ENCODE assay signal across 10 cellular contexts in genomic region chr10:124145109-124145860, GRCh38. TPM values are rescaled to one million over a fixed set of nuclear protein-coding genes. Genes with fewer than 3 reads are reported as not detected.
A peak's percentile ranks its signal among the peaks of the same experiment; 100 is the strongest.
DNase-seq lines count a peak whose midpoint lies in the region; ATAC-seq, FAIRE-seq and TF ChIP-seq lines count a peak whose summit lies in the region.
"Had no signal": no experiment of that assay in that cellular context is flagged by ENCODE, and none has a peak within 500 bp of the region (broad histone marks: within the 10 kb centered on the region; RNA-seq: fewer than 3 reads in every experiment).

No MANE protein-coding gene starts in this region.

- POLR2A ChIA-PET in HepG2 (lab: Yijun Ruan, JAX): no interaction called here

- H3F3A ChIP-seq in GM23248 (ENCODE audit: insufficient read depth): no peaks in the 10 kb centered on the region

- no peaks in the 10 kb centered on the region for H3K9me2 ChIP-seq in GM23248 (ENCODE audit: insufficient read depth)

- TF ChIP-seq CTCF in NB4 (IDR thresholded peaks at IDR 0.05; ENCODE audit: low read depth, low read length) (no peak), breast epithelium (IDR thresholded peaks at IDR 0.05) (no peak), HepG2 (CRISPR knock-in tag; IDR thresholded peaks at IDR 0.05) (no peak), suprapubic skin (IDR thresholded peaks at IDR 0.05) (no peak)

- FAIRE-seq in HepG2 (lab: Jason Lieb, UNC): no peak

- intact Hi-C loops in breast epithelium (cut with DNase I; ENCODE audit: low total_unique reads): no loop called here
- intact Hi-C loops in HepG2 (cut with micrococcal nuclease; ENCODE audit: unreplicated experiment): no loop called here

- CTCF ChIA-PET in HepG2 (lab: Yijun Ruan, JAX; ENCODE audit: low intra/inter-chr PET ratio, low total read pairs): no interaction called here

- no peak overlapping the region for H3K4me3 ChIP-seq in NB4 (ENCODE audit: low read depth, low read length)
- no peak overlapping the region for H3K4me3 ChIP-seq in breast epithelium
- no peak overlapping the region for H3K4me3 ChIP-seq in HepG2 (replicated peaks in 1 of 3; ENCODE audit: insufficient read depth in 1 of 3, low read depth in 2 of 3, low read length in 3 of 3)
- no peak overlapping the region for H3K4me3 ChIP-seq in suprapubic skin
- no peak overlapping the region for H3K4me3 ChIP-seq in GM23248
- H3K4me3 ChIP-seq: skin epidermis had no signal

- ATAC-seq in HepG2 (no peak), HG03378 (IDR thresholded peaks at IDR 0.05; ENCODE audit: unreplicated experiment) (no peak)

- DNase-seq in NB4 (ENCODE audit: low read depth) (peak; percentile 94), breast epithelium (ENCODE audit: low spot score in 2 of 2) (peak in 1 of 2 donors; percentile 57), HepG2 (ENCODE audit: low spot score) (no peak), suprapubic skin (ENCODE audit: low spot score in 2 of 2) (peak in 1 of 2 donors; percentile 75), LoVo (ENCODE audit: low spot score) (no peak), DMS114 treated with DMSO at 0.1 percent for 48 hours (lab: John Stamatoyannopoulos, UW; ENCODE audit: unreplicated experiment) (no peak), GM23248 (no peak)
- DNase-seq: amniotic stem cell had no signal

- H3K27ac ChIP-seq in breast epithelium: peak overlapping the region; percentile 61 to 85
- H3K27ac ChIP-seq in HepG2 (ENCODE audit: extremely low read length, insufficient read depth, low read length): no peak overlapping the region
- peak overlapping the region; percentile 48 for H3K27ac ChIP-seq in suprapubic skin
- no peak overlapping the region for H3K27ac ChIP-seq in GM23248

- H3K9ac ChIP-seq in HepG2 (ENCODE audit: insufficient read depth, low read depth, low read length) (no peak overlapping the region), GM23248 (no peak overlapping the region)

- peaks cover 0 to 6% of the 10 kb centered on the region in 2 donors for H3K4me1 ChIP-seq in breast epithelium
- H3K4me1 ChIP-seq in HepG2 (ENCODE audit: insufficient read depth, low read length): no peaks in the 10 kb centered on the region
- peaks cover 15% of the 10 kb centered on the region for H3K4me1 ChIP-seq in suprapubic skin
- H3K4me1 ChIP-seq in GM23248 (ENCODE audit: insufficient read depth): no peaks in the 10 kb centered on the region

- WGBS in HepG2 (ENCODE audit: low lambda C conversion rate): 60% methylated on average over 11 of the region's 11 CpGs
- 64% methylated on average over 10 of the region's 11 CpGs for WGBS in suprapubic skin
- 54 to 56% methylated on average over 11 of the region's 11 CpGs for WGBS in GM23248 (ENCODE audit: low coverage in 1 of 2, low lambda C conversion rate in 2 of 2, missing lambda C conversion rate in 2 of 2), 2 experiments

- no peak for TF ChIP-seq EP300 in HepG2 (IDR thresholded peaks at IDR 0.05; ENCODE audit: low read depth in 2 of 2, low read length in 2 of 2)
- TF ChIP-seq EP300 in HepG2 (CRISPR knock-in tag; IDR thresholded peaks at IDR 0.05; ENCODE audit: borderline replicate concordance): no peak
- TF ChIP-seq EP300 in suprapubic skin (IDR thresholded peaks at IDR 0.05): no peak

- in situ Hi-C loops in HepG2 (cut with HindIII; ENCODE audit: extremely low pct_ligation_motif_present, low pct_unique_long_range_greater_than_20kb) (no loop called here), GM23248 (cut with MboI) (no loop called here)

- H3K27me3 ChIP-seq in breast epithelium (no peaks in the 10 kb centered on the region), HepG2 (ENCODE audit: control insufficient read depth in 1 of 2, insufficient read depth in 2 of 2, low read length in 2 of 2) (peaks cover 0 to 39% of the 10 kb centered on the region in 2 experiments; a peak in 3 of 5 replicates), suprapubic skin (no peaks in the 10 kb centered on the region), GM23248 (replicated peaks; ENCODE audit: insufficient read depth) (0 out of 2 replicates have a peak, but pooled peaks cover 5% of the 10 kb centered on the region)

- H2AFZ ChIP-seq in HepG2 (ENCODE audit: low read length) (no peak overlapping the region), GM23248 (no peak overlapping the region)

- TF ChIP-seq RAD21 in HepG2 (CRISPR knock-in tag; IDR thresholded peaks at IDR 0.05): no peak

- no TSS peak for BruUV-seq in HepG2 (replicated peaks; lab: Mats Ljungman, UMichigan)

- no peak for TF ChIP-seq POLR2A in NB4 (IDR thresholded peaks at IDR 0.05; ENCODE audit: extremely low read depth, insufficient read length)
- TF ChIP-seq POLR2A in breast epithelium (IDR thresholded peaks at IDR 0.05): no peak
- no peak for TF ChIP-seq POLR2A in HepG2 (IDR thresholded peaks at IDR 0.05; ENCODE audit: insufficient read depth in 1 of 2, low read depth in 2 of 2, low read length in 2 of 2)
- no peak for TF ChIP-seq POLR2A in suprapubic skin (IDR thresholded peaks at IDR 0.05)

- H3K79me2 ChIP-seq in HepG2 (ENCODE audit: insufficient read depth, low read length): no peaks in the 10 kb centered on the region
- no peaks in the 10 kb centered on the region for H3K79me2 ChIP-seq in GM23248 (ENCODE audit: insufficient read depth)

- H3K9me3 ChIP-seq in breast epithelium (peaks cover 0 to 3% of the 10 kb centered on the region in 2 donors), HepG2 (ENCODE audit: low read length) (no peaks in the 10 kb centered on the region), suprapubic skin (no peaks in the 10 kb centered on the region), GM23248 (ENCODE audit: low read depth) (no peaks in the 10 kb centered on the region)

- H3K36me3 ChIP-seq in breast epithelium: no peaks in the 10 kb centered on the region
- no peaks in the 10 kb centered on the region for H3K36me3 ChIP-seq in HepG2 (replicated peaks in 1 of 2; ENCODE audit: control insufficient read depth in 1 of 2, insufficient read depth in 2 of 2, low read length in 2 of 2)
- no peaks in the 10 kb centered on the region for H3K36me3 ChIP-seq in suprapubic skin
- no peaks in the 10 kb centered on the region for H3K36me3 ChIP-seq in GM23248 (ENCODE audit: low read depth)

- H3K4me2 ChIP-seq in HepG2 (ENCODE audit: low read depth, low read length) (no peak overlapping the region), GM23248 (ENCODE audit: unreplicated experiment) (no peak overlapping the region)

- H4K20me1 ChIP-seq in HepG2 (ENCODE audit: insufficient read depth, low read length): no peaks in the 10 kb centered on the region
- no peaks in the 10 kb centered on the region for H4K20me1 ChIP-seq in GM23248 (ENCODE audit: insufficient read depth)

TF ChIP-seq in HepG2, 621 proteins besides CTCF, POLR2A, EP300 and RAD21:
- TF ChIP-seq, protein P1, sequence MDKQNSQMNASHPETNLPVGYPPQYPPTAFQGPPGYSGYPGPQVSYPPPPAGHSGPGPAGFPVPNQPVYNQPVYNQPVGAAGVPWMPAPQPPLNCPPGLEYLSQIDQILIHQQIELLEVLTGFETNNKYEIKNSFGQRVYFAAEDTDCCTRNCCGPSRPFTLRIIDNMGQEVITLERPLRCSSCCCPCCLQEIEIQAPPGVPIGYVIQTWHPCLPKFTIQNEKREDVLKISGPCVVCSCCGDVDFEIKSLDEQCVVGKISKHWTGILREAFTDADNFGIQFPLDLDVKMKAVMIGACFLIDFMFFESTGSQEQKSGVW (CRISPR knock-in tag; IDR thresholded peaks at IDR 0.05; ENCODE audit: borderline replicate concordance): no peak
- TF ChIP-seq CEBPB (IDR thresholded peaks at IDR 0.05; ENCODE audit: borderline replicate concordance, low read depth, low read length): peak; percentile 20; the same call in 1 of the 2 replicates

RNA-seq across cellular contexts. Expression of gene CHST15, which starts 51.9 kb away (rescaled TPM):
- 10 to 100 TPM; 19.0 to 57.8 (median 56.4) TPM for total RNA-seq in breast epithelium
- total RNA-seq in HepG2 (2016; rRNA removed; fragmentation: Illumina TruSeq; extraction: Trizol): 1.1 and 1.4 TPM in 2 replicates
- 1.0 and 1.2 TPM in 2 replicates for total RNA-seq in HepG2 (2016; cell fraction: cytosol; rRNA removed; fragmentation: Illumina TruSeq; extraction: Trizol; ENCODE audit: low read depth)
- total RNA-seq in HepG2 (2016; cell fraction: insoluble cytoplasmic fraction; rRNA removed; fragmentation: Illumina TruSeq; extraction: Trizol): 1.4 and 1.5 TPM in 2 replicates
- total RNA-seq in HepG2 (2016; cell fraction: membrane; rRNA removed; fragmentation: Illumina TruSeq; extraction: Trizol): 2.7 and 2.9 TPM in 2 replicates
- 1.1 and 1.9 TPM in 2 replicates for total RNA-seq in HepG2 (2016; cell fraction: nucleus; rRNA removed; fragmentation: Illumina TruSeq; extraction: Trizol)
- 94.7 and 113 TPM in 2 replicates for polyA plus RNA-seq in HepG2 (2011; rRNA removed)
- 101 and 112 TPM in 2 replicates for polyA plus RNA-seq in HepG2 (2011; cell fraction: cytosol; rRNA removed)
- polyA plus RNA-seq in HepG2 (2011; cell fraction: nucleus; rRNA removed): 181 and 188 TPM in 2 replicates
- polyA plus RNA-seq in HepG2 (2012): 46.0 and 71.6 TPM in 2 replicates
- polyA plus RNA-seq in HepG2 (2016; cell fraction: cytosol; fragmentation: Illumina TruSeq; extraction: Trizol; ENCODE audit: low read depth): 0.27 and 0.52 TPM in 2 replicates
- polyA plus RNA-seq in HepG2 (2016; cell fraction: insoluble cytoplasmic fraction; fragmentation: Illumina TruSeq; extraction: Trizol; ENCODE audit: low read depth): 1.4 TPM in 2 replicates
- polyA plus RNA-seq in HepG2 (2016; cell fraction: membrane; fragmentation: Illumina TruSeq; extraction: Trizol; ENCODE audit: low read depth): 0.68 and 0.92 TPM in 2 replicates
- polyA plus RNA-seq in HepG2 (2016; cell fraction: nucleus; fragmentation: Illumina TruSeq; extraction: Trizol; ENCODE audit: insufficient read depth, low read depth): 1.1 and 1.9 TPM in 2 replicates
- 10.5 and 261 TPM in 2 replicates for polyA minus RNA-seq in HepG2 (2011; rRNA and poly(A)+ RNA removed; ENCODE audit: low replicate concordance)
- polyA minus RNA-seq in HepG2 (2011; cell fraction: cytosol; rRNA and poly(A)+ RNA removed): 111 and 123 TPM in 2 replicates
- 241 and 251 TPM in 2 replicates for polyA minus RNA-seq in HepG2 (2011; cell fraction: nucleus; rRNA and poly(A)+ RNA removed)
- total RNA-seq in suprapubic skin: 10 to 100 TPM; 20.6 to 59.1 (median 22.8) TPM
- total RNA-seq in GM23248 (2014; rRNA removed; shearing (Covaris generic)): 0.11 and 0.25 TPM in 2 replicates
- 0.06 and 0.34 TPM in 2 replicates for polyA plus RNA-seq in GM23248 (2016; fragmentation: Nextera tagmentation; extraction: Ambion mirVana)

Comparison
In these comparisons a context has a peak if more than half of its experiments do, and no peak if none do; other contexts are left out.
1. H3K27ac ChIP-seq: peak in breast epithelium (2 of 2) and suprapubic skin (single experiment); none in HepG2 (single experiment) and GM23248 (single experiment).